Comparison of ENCODE assay signal across 8 cellular contexts in the genomic region with DNA sequence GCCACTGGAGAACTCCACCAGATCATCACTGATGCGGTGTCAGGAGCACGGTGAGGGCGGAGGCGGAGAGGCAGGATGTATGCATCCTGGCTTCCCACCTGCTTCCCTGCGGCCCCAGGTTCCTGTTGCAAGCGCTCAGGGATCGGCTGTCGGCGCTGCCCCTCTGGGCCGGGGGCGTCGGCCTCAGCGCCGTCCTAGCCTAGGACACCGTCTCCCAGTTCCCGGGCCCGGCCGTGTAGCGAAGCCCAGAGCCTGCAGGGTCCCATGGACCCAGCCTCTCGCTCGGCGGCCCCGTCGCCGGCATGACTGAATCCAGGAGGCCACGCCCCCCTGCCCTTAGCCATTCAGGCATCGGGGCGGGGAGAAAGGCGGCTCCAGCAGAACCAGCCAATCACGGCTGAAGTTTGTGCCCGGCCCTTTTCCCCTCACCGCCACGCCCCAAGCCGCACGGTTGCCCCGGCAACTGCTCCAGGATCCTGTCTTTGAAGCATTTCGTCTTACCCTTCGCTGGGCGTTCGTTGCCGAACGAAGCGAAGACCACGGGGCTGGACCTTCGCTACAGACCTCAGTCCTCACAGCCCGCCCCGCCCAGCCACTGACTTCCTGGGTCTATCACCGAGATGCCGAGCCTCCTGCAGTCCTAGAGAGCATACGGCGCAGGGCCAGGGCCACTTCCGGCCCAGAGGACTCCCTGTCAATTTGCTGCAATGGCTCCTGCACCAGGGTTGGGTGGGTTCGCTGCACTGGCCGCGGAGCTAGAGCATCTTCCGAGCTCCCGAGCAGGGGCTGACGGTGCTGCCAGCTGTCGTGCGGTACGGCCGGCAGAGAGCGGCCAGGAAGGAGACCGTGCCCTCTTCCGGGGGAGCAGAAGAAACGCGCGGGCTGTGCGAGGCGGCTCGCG. TPM values are rescaled to one million over a fixed set of nuclear protein-coding genes. Genes with fewer than 3 reads are reported as not detected.
DNase-seq lines count a peak whose midpoint lies in the region; ATAC-seq and TF ChIP-seq lines count a peak whose summit lies in the region.

No MANE protein-coding gene starts in this region.

- CTCF ChIA-PET in activated CD4-positive, alpha-beta T cell treated with anti-CD3 and anti-CD28 coated beads, Interleukin-2, amount 10 ng/mL, durations not matched to agents 7 days and 5 days (lab: Charles Lee): interaction anchor here (0.7 to 8.8 kb wide), 4 partner anchors 24 to 67 kb away, joined by 3 to 67 read pairs (median 4); no protein-coding TSS in a partner anchor

- H3K9me3 Mint-ChIP-seq in activated CD4-positive, alpha-beta T cell treated with anti-CD3 and anti-CD28 coated beads, Interleukin-2, amount 10 ng/mL, durations not matched to agents 7 days and 5 days: no peaks in the 10 kb centered on the region
- no peaks in the 10 kb centered on the region for H3K9me3 Mint-ChIP-seq in dendritic cell treated with granulocyte-macrophage colony-stimulating factor and Interleukin-4, amounts not matched to agents 40 ng/mL and 50 ng/mL, for 4 days

- H3K27me3 Mint-ChIP-seq in activated CD4-positive, alpha-beta T cell treated with anti-CD3 and anti-CD28 coated beads, Interleukin-2, amount 10 ng/mL, durations not matched to agents 7 days and 5 days: no peaks in the 10 kb centered on the region
- H3K27me3 Mint-ChIP-seq in dendritic cell treated with granulocyte-macrophage colony-stimulating factor and Interleukin-4, amounts not matched to agents 40 ng/mL and 50 ng/mL, for 4 days: peaks cover 6% of the 10 kb centered on the region

- peaks cover 0 to 7% (median 0%) of the 10 kb centered on the region in 4 donors for H3K36me3 ChIP-seq in right lobe of liver

- H3K4me1 ChIP-seq in right lobe of liver: peaks cover 0 to 13% (median 10%) of the 10 kb centered on the region in 4 donors

- 0% methylated on average over 16 of the region's 72 CpGs for WGBS in right lobe of liver (ENCODE audit: insufficient coverage, low coverage, low lambda C conversion rate, missing lambda C conversion rate)

- H3K9me3 ChIP-seq in right lobe of liver: no peaks in the 10 kb centered on the region

- no peaks in the 10 kb centered on the region for H3K27me3 ChIP-seq in right lobe of liver

- H3K4me3 ChIP-seq in right lobe of liver: peak overlapping the region; percentile 65 to 72 (median 72)

- TF ChIP-seq POLR2A in right lobe of liver (IDR thresholded peaks at IDR 0.05): peak; percentile 50

- H3K27ac ChIP-seq in right lobe of liver: peak overlapping the region in 2 of 3 donors; percentile 41 to 60

- H3K27ac Mint-ChIP-seq in activated CD4-positive, alpha-beta T cell treated with anti-CD3 and anti-CD28 coated beads, Interleukin-2, amount 10 ng/mL, durations not matched to agents 7 days and 5 days: peak overlapping the region; percentile 97
- H3K27ac Mint-ChIP-seq in dendritic cell treated with granulocyte-macrophage colony-stimulating factor and Interleukin-4, amounts not matched to agents 40 ng/mL and 50 ng/mL, for 4 days: peak overlapping the region; percentile 97

- DNase-seq in CD1c-positive myeloid dendritic cell (ENCODE audit: extremely low spot score): peak; percentile 98
- DNase-seq in NCI-H526 treated with DMSO at 0.1 percent for 48 hours (lab: John Stamatoyannopoulos, UW): peak; percentile 76
- DNase-seq in activated CD4-positive, alpha-beta T cell treated with anti-CD3 and anti-CD28 coated beads, Interleukin-2, amount 10 ng/mL, durations not matched to agents 7 days and 5 days: peak; percentile 98
- peak; percentile 97 to 98 (median 98) for DNase-seq in right lobe of liver
- DNase-seq in stimulated activated CD4-positive, alpha-beta T cell treated with anti-CD3 and anti-CD28 coated beads, Interleukin-4, amount 100 ng/mL, for 24 hours: peak; percentile 96

- peak in 3 of 4 donors; percentile 21 to 32 (median 27) for TF ChIP-seq CTCF in right lobe of liver (IDR thresholded peaks at IDR 0.05)

- peaks cover 52% of the 10 kb centered on the region for H3K4me1 Mint-ChIP-seq in activated CD4-positive, alpha-beta T cell treated with anti-CD3 and anti-CD28 coated beads, Interleukin-2, amount 10 ng/mL, durations not matched to agents 7 days and 5 days
- H3K4me1 Mint-ChIP-seq in dendritic cell treated with granulocyte-macrophage colony-stimulating factor and Interleukin-4, amounts not matched to agents 40 ng/mL and 50 ng/mL, for 4 days (ENCODE audit: low read depth): peaks cover 32% of the 10 kb centered on the region

- ATAC-seq in GM19351 (IDR thresholded peaks at IDR 0.05; ENCODE audit: unreplicated experiment) (peak; percentile 86), HG03520 (IDR thresholded peaks at IDR 0.05; ENCODE audit: unreplicated experiment) (peak; percentile 83), right lobe of liver (peak; percentile 97 to 99 (median 98))

- H3K36me3 Mint-ChIP-seq in activated CD4-positive, alpha-beta T cell treated with anti-CD3 and anti-CD28 coated beads, Interleukin-2, amount 10 ng/mL, durations not matched to agents 7 days and 5 days (ENCODE audit: low read depth): peaks cover 30% of the 10 kb centered on the region
- peaks cover 39% of the 10 kb centered on the region for H3K36me3 Mint-ChIP-seq in dendritic cell treated with granulocyte-macrophage colony-stimulating factor and Interleukin-4, amounts not matched to agents 40 ng/mL and 50 ng/mL, for 4 days (ENCODE audit: low read depth)

- H3K4me3 Mint-ChIP-seq in activated CD4-positive, alpha-beta T cell treated with anti-CD3 and anti-CD28 coated beads, Interleukin-2, amount 10 ng/mL, durations not matched to agents 7 days and 5 days: peak overlapping the region; percentile 82
- peak overlapping the region; percentile 99 for H3K4me3 Mint-ChIP-seq in dendritic cell treated with granulocyte-macrophage colony-stimulating factor and Interleukin-4, amounts not matched to agents 40 ng/mL and 50 ng/mL, for 4 days

- POLR2A ChIA-PET in activated CD4-positive, alpha-beta T cell treated with anti-CD3 and anti-CD28 coated beads, Interleukin-2, amount 10 ng/mL, durations not matched to agents 7 days and 5 days (lab: Charles Lee): interaction anchor here (1.1 kb wide), 1 partner anchor 49 kb away, joined by 3 read pairs; no protein-coding TSS in a partner anchor

- intact Hi-C loops in dendritic cell treated with granulocyte-macrophage colony-stimulating factor and Interleukin-4, amounts not matched to agents 40 ng/mL and 50 ng/mL, for 4 days (cut with micrococcal nuclease): loop anchor here (1.0 kb wide), 1 partner anchor 10 kb away; no protein-coding TSS in a partner anchor
- intact Hi-C loops in right lobe of liver (cut with DNase I): no loop called here

RNA-seq across cellular contexts. Expression of a gene that starts 10.6 kb away (rescaled TPM):
- total RNA-seq in activated CD4-positive, alpha-beta T cell treated with anti-CD3 and anti-CD28 coated beads, Interleukin-2, amount 10 ng/mL, durations not matched to agents 7 days and 5 days: 10 to 100 TPM in 1 of 2 experiments, 1 to 10 TPM in 1; 9.9 to 11.1 TPM
- total RNA-seq in right lobe of liver: 1 to 10 TPM; 1.3 to 4.4 (median 1.7) TPM

RNA-seq across cellular contexts. Expression of a gene that starts 11.8 kb away (rescaled TPM):
- total RNA-seq in activated CD4-positive, alpha-beta T cell treated with anti-CD3 and anti-CD28 coated beads, Interleukin-2, amount 10 ng/mL, durations not matched to agents 7 days and 5 days: not detected
- 1 to 10 TPM; 4.0 to 8.4 (median 5.4) TPM for total RNA-seq in right lobe of liver

RNA-seq across cellular contexts. Expression of a gene that starts 25.1 kb away (rescaled TPM):
- under 1 TPM; 0.29 to 0.35 TPM for total RNA-seq in activated CD4-positive, alpha-beta T cell treated with anti-CD3 and anti-CD28 coated beads, Interleukin-2, amount 10 ng/mL, durations not matched to agents 7 days and 5 days
- total RNA-seq in right lobe of liver: not detected

RNA-seq across cellular contexts. Expression of a gene that starts 58.8 kb away (rescaled TPM):
- total RNA-seq in activated CD4-positive, alpha-beta T cell treated with anti-CD3 and anti-CD28 coated beads, Interleukin-2, amount 10 ng/mL, durations not matched to agents 7 days and 5 days: 1,000 to 10,000 TPM; 2,973 to 3,212 TPM
- total RNA-seq in right lobe of liver: 1,000 to 10,000 TPM in 2 of 6 experiments, 100 to 1,000 TPM in 4; 204 to 1,268 (median 669) TPM

Comparison
In these comparisons a context has a peak if more than half of its experiments do, and no peak if none do; other contexts are left out.
1. Peak in every context shown above with its lines: DNase-seq, ATAC-seq, H3K4me3 ChIP-seq and H3K27ac ChIP-seq.
2. RNA of a gene that starts 11.8 kb away (total RNA-seq): 4.0 to 8.4 TPM in right lobe of liver; not detected in activated CD4-positive, alpha-beta T cell treated with anti-CD3 and anti-CD28 coated beads, Interleukin-2, amount 10 ng/mL, durations not matched to agents 7 days and 5 days; every median in the first group is over 4 times any median in the second.